In the genomic region with DNA sequence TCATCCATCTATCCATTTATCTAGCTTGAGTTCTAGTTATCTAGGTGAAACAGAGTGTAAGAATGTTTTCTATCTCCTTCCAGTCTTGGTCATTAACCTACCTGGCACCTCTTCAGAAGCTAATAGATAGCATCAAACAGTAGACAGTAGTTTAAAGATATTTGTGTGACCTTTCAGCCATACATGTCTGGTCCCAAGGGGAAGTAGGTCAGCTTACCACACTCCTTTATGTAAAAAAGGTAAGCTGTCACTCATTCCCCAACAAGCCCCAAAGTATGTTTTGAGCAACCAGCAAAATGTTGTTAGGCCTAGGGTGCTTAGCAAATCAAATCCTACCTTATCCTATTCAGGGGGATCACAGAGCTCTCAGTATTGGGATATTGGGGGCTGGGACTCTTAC, we compare ENCODE assay signal across 28 cellular contexts. TPM values are rescaled to one million over a fixed set of nuclear protein-coding genes. Genes with fewer than 3 reads are reported as not detected.
A peak's percentile ranks its signal among the peaks of the same experiment; 100 is the strongest.
DNase-seq lines count a peak whose midpoint lies in the region; ATAC-seq and TF ChIP-seq lines count a peak whose summit lies in the region.
"Had no signal": no experiment of that assay in that cellular context is flagged by ENCODE, and none has a peak within 500 bp of the region (broad histone marks: within the 10 kb centered on the region; RNA-seq: fewer than 3 reads in every experiment).

No MANE protein-coding gene starts in this region.

- H3K27ac ChIP-seq in IMR-90 (ENCODE audit: insufficient read depth, low read length) = no peak overlapping the region
- peak overlapping the region; percentile 69 for H3K27ac ChIP-seq in foreskin keratinocyte
- H3K27ac ChIP-seq: 22Rv1, BLaER1 had no signal

- H3K9me1 ChIP-seq in IMR-90 (ENCODE audit: insufficient read depth, low read length) = no peaks in the 10 kb centered on the region

- H3K4me3 Mint-ChIP-seq in stimulated activated memory B cell treated with anti-CD40 and anti-IgM and Interleukin-4, amounts not matched to agents 10 μg/mL and 1 μg/mL and 100 μg/mL, for 72 hours = no peak overlapping the region
- H3K4me3 Mint-ChIP-seq: CD14-positive monocyte; CD4-positive, alpha-beta memory T cell; CD4-positive, CD25-positive, alpha-beta regulatory T cell; CD8-positive, alpha-beta memory T cell had no signal

- H3K36me3 ChIP-seq in IMR-90 (ENCODE audit: control insufficient read depth, insufficient read depth, low read length) = no peaks in the 10 kb centered on the region
- H3K36me3 ChIP-seq: BE2C, BLaER1 had no signal

- peak overlapping the region; percentile 24; the same call in 1 of the 2 replicates for H3K18ac ChIP-seq in IMR-90 (ENCODE audit: low read depth, low read length)

- intact Hi-C loops in IMR-90 (cut with micrococcal nuclease) = no loop called here

- no peak for TF ChIP-seq POLR2A in IMR-90 (IDR thresholded peaks at IDR 0.05; ENCODE audit: low read depth, low read length)

- no peak overlapping the region for H3K23ac ChIP-seq in IMR-90 (ENCODE audit: low read depth, low read length)

- H3K79me1 ChIP-seq in IMR-90 (ENCODE audit: low read depth in 1 of 2, low read length in 2 of 2) = no peaks in the 10 kb centered on the region

- H4K5ac ChIP-seq in IMR-90 (ENCODE audit: low read depth, low read length) = peak overlapping the region; percentile 54; the same call in 1 of the 2 replicates

- no peak overlapping the region for H3K4ac ChIP-seq in IMR-90 (ENCODE audit: low read depth, low read length)

- H2BK5ac ChIP-seq in IMR-90 (ENCODE audit: low read depth, low read length, poor library complexity, severe bottlenecking) = peak overlapping the region; percentile 57

- H4K8ac ChIP-seq in IMR-90 (ENCODE audit: low read depth in 2 of 2, low read length in 2 of 2) = no peak overlapping the region

- no peak overlapping the region for H2AK5ac ChIP-seq in IMR-90 (ENCODE audit: low read depth, low read length)

- no TSS peak for BruUV-seq in IMR-90 (replicated peaks; lab: Mats Ljungman, UMichigan)

- no peak overlapping the region for H3K4me3 ChIP-seq in IMR-90 (ENCODE audit: insufficient read depth, low read depth, low read length)
- H3K4me3 ChIP-seq: BLaER1, GM12878 had no signal

- no peaks in the 10 kb centered on the region for H4K20me1 ChIP-seq in IMR-90 (ENCODE audit: insufficient read depth, low read length)
- H4K20me1 ChIP-seq: BLaER1 had no signal

- no peak for ATAC-seq in IMR-90 (ENCODE audit: low read depth)
- ATAC-seq in foreskin keratinocyte = no peak
- ATAC-seq in stimulated activated memory B cell treated with anti-CD40 and anti-IgM and Interleukin-4, amounts not matched to agents 10 μg/mL and 1 μg/mL and 100 μg/mL, for 72 hours = peak; percentile 40
- ATAC-seq: GM12878 had no signal

- POLR2A ChIA-PET in IMR-90 (lab: Charles Lee; ENCODE audit: unreplicated experiment) = no interaction called here

- no peak overlapping the region for H3K9ac ChIP-seq in IMR-90 (ENCODE audit: low read depth, low read length)
- H3K9ac ChIP-seq: BLaER1 had no signal

- H3K27ac Mint-ChIP-seq in stimulated activated memory B cell treated with anti-CD40 and anti-IgM and Interleukin-4, amounts not matched to agents 10 μg/mL and 1 μg/mL and 100 μg/mL, for 72 hours = no peak overlapping the region
- H3K27ac Mint-ChIP-seq: CD14-positive monocyte; CD4-positive, CD25-positive, alpha-beta regulatory T cell had no signal

- no peak for TF ChIP-seq CTCF in IMR-90 (conservative IDR thresholded peaks at IDR 0.05; ENCODE audit: low read depth, low read length)
- no peak for TF ChIP-seq CTCF in foreskin keratinocyte (conservative IDR thresholded peaks at IDR 0.05)
- TF ChIP-seq CTCF in GM13977 (IDR thresholded peaks at IDR 0.05; ENCODE audit: extremely low read depth, insufficient read depth, missing control alignments) = no peak

- no peaks in the 10 kb centered on the region for H3K27me3 ChIP-seq in IMR-90 (ENCODE audit: control insufficient read depth, insufficient read depth, low read length)
- H3K27me3 ChIP-seq in foreskin keratinocyte = no peaks in the 10 kb centered on the region
- H3K27me3 ChIP-seq: BE2C, BLaER1 had no signal

- DNase-seq in IMR-90 (no peak), foreskin keratinocyte (no peak), GM13977 (ENCODE audit: low spot score) (no peak), NCI-H1694 (lab: John Stamatoyannopoulos, UW) (no peak), 8988T (no peak)
- DNase-seq: ACHN; BE2C; C1 segment of cervical spinal cord; CD4-positive, alpha-beta memory T cell; CD4-positive, CD25-positive, alpha-beta regulatory T cell; CD8-positive, alpha-beta memory T cell; COR-L47; DMS 273 treated with DMSO at 0.1 percent for 48 hours; DMS153; DMS53; DMS79; DND-41; EL; GDM1 had no signal

- H3K4me1 ChIP-seq in IMR-90 (ENCODE audit: control insufficient read depth, insufficient read depth, low read length) (peaks cover 8% of the 10 kb centered on the region; the same call in 1 of the 2 replicates), foreskin keratinocyte (peaks cover 14% of the 10 kb centered on the region)
- H3K4me1 ChIP-seq: BE2C, BLaER1 had no signal

- CTCF ChIA-PET in IMR-90 (lab: Yijun Ruan, JAX) = no interaction called here

- peaks cover 21% of the 10 kb centered on the region for H3K27me3 Mint-ChIP-seq in stimulated activated memory B cell treated with anti-CD40 and anti-IgM and Interleukin-4, amounts not matched to agents 10 μg/mL and 1 μg/mL and 100 μg/mL, for 72 hours
- H3K27me3 Mint-ChIP-seq: CD4-positive, alpha-beta memory T cell had no signal

- H2BK20ac ChIP-seq in IMR-90 (ENCODE audit: low read depth, low read length) = peak overlapping the region; percentile 39

- H3K14ac ChIP-seq in IMR-90 (replicated peaks; ENCODE audit: low read depth, low read length) = no peak overlapping the region

- no peaks in the 10 kb centered on the region for H3K9me3 Mint-ChIP-seq in stimulated activated memory B cell treated with anti-CD40 and anti-IgM and Interleukin-4, amounts not matched to agents 10 μg/mL and 1 μg/mL and 100 μg/mL, for 72 hours
- H3K9me3 Mint-ChIP-seq: CD4-positive, alpha-beta memory T cell; CD4-positive, CD25-positive, alpha-beta regulatory T cell; CD8-positive, alpha-beta memory T cell had no signal

- H2AFZ ChIP-seq in IMR-90 (replicated peaks; ENCODE audit: low read length, poor library complexity) = no peak overlapping the region

- dilution Hi-C loops in IMR-90 (cut with HindIII; ENCODE audit: low sequenced_read_pairs, unreplicated experiment) = no loop called here

- no peak overlapping the region for H4K91ac ChIP-seq in IMR-90 (ENCODE audit: insufficient read depth, low read depth, low read length)

- no peak for TF ChIP-seq RAD21 in IMR-90 (IDR thresholded peaks at IDR 0.05; ENCODE audit: low read length)

- H3K36me3 Mint-ChIP-seq in stimulated activated memory B cell treated with anti-CD40 and anti-IgM and Interleukin-4, amounts not matched to agents 10 μg/mL and 1 μg/mL and 100 μg/mL, for 72 hours = no peaks in the 10 kb centered on the region
- H3K36me3 Mint-ChIP-seq: CD14-positive monocyte; CD4-positive, alpha-beta memory T cell; CD4-positive, CD25-positive, alpha-beta regulatory T cell had no signal

- no peak overlapping the region for H3K4me2 ChIP-seq in IMR-90 (ENCODE audit: low read depth, low read length)
- H3K4me2 ChIP-seq: BLaER1 had no signal

- H3K9me3 ChIP-seq in IMR-90 (ENCODE audit: control insufficient read depth, insufficient read depth, low read length) = no peaks in the 10 kb centered on the region
- H3K9me3 ChIP-seq: BE2C, BLaER1 had no signal

- in situ Hi-C loops in IMR-90 (cut with MboI; ENCODE audit: low sequenced_read_pairs) = no loop called here
- in situ Hi-C loops in GM13977 (cut with MboI; ENCODE audit: low pct_unique_long_range_greater_than_20kb, low sequenced_read_pairs, unreplicated experiment) = no loop called here

- H3K4me1 Mint-ChIP-seq in stimulated activated memory B cell treated with anti-CD40 and anti-IgM and Interleukin-4, amounts not matched to agents 10 μg/mL and 1 μg/mL and 100 μg/mL, for 72 hours = peaks cover 6% of the 10 kb centered on the region
- H3K4me1 Mint-ChIP-seq: CD14-positive monocyte had no signal

- no peak overlapping the region for H2BK120ac ChIP-seq in IMR-90 (ENCODE audit: low read depth, low read length)

- no peak overlapping the region for H3K56ac ChIP-seq in IMR-90 (ENCODE audit: extremely low read depth, insufficient read depth, low read length)

- no peak overlapping the region for H2AK9ac ChIP-seq in IMR-90 (replicated peaks; ENCODE audit: low read depth, low read length, poor library complexity)

- no peak overlapping the region for H2BK15ac ChIP-seq in IMR-90 (ENCODE audit: low read depth, low read length)

TF ChIP-seq in IMR-90, 13 proteins besides CTCF, POLR2A, EP300 and RAD21 (continues in another document):
- TF ChIP-seq MXI1 (IDR thresholded peaks at IDR 0.05; ENCODE audit: borderline replicate concordance, low read depth, low read length) = no peak

RNA-seq across cellular contexts. Expression of gene KRT33B, which starts 3.5 kb away (rescaled TPM):
- total RNA-seq in IMR-90 (2012; rRNA removed) = 0.18 and 0.28 TPM in 2 replicates
- 0.14 and 0.22 TPM in 2 replicates for polyA plus RNA-seq in IMR-90 (2012; rRNA removed)
- polyA plus RNA-seq in IMR-90 (2012; cell fraction: cytosol; rRNA removed) = 0.19 and 0.22 TPM in 2 replicates
- polyA plus RNA-seq in IMR-90 (2012; cell fraction: nucleus; rRNA removed; ENCODE audit: low replicate concordance) = 0.25 TPM in 1 of 2 replicates, not detected in the other
- total RNA-seq in foreskin keratinocyte = 0.31 and 0.60 TPM in 2 replicates
- 0.32 and 0.57 TPM in 2 replicates for polyA plus RNA-seq in foreskin keratinocyte
- total RNA-seq: A673; CD4-positive, alpha-beta memory T cell; CD4-positive, CD25-positive, alpha-beta regulatory T cell; CD8-positive, alpha-beta memory T cell; Daoy; G401; GM12878 had no signal
- polyA plus RNA-seq: AG04450; CD14-positive monocyte; CD4-positive, alpha-beta memory T cell; CD4-positive, CD25-positive, alpha-beta regulatory T cell; CD8-positive, alpha-beta memory T cell; GM12878 had no signal

RNA-seq across cellular contexts. Expression of gene KRT33A, which starts 15.4 kb away (rescaled TPM):
- total RNA-seq in IMR-90 (2012; rRNA removed) = not detected in 2 replicates
- polyA plus RNA-seq in IMR-90 (2012; rRNA removed) = not detected in 2 replicates
- polyA plus RNA-seq in IMR-90 (2012; cell fraction: cytosol; rRNA removed) = not detected in 2 replicates
- not detected in 2 replicates for polyA plus RNA-seq in IMR-90 (2012; cell fraction: nucleus; rRNA removed; ENCODE audit: low replicate concordance)
- not detected in 2 replicates for total RNA-seq in foreskin keratinocyte
- polyA plus RNA-seq in foreskin keratinocyte = not detected in 2 replicates
- total RNA-seq: A673; CD4-positive, alpha-beta memory T cell; CD4-positive, CD25-positive, alpha-beta regulatory T cell; CD8-positive, alpha-beta memory T cell; Daoy; G401; GM12878 had no signal
- polyA plus RNA-seq: AG04450; CD14-positive monocyte; CD4-positive, alpha-beta memory T cell; CD4-positive, CD25-positive, alpha-beta regulatory T cell; CD8-positive, alpha-beta memory T cell; GM12878 had no signal

RNA-seq across cellular contexts. Expression of gene KRT34, which starts 16.0 kb away (rescaled TPM):
- total RNA-seq in IMR-90 (2012; rRNA removed) = 3.6 and 3.9 TPM in 2 replicates
- 3.4 and 4.2 TPM in 2 replicates for polyA plus RNA-seq in IMR-90 (2012; rRNA removed)
- polyA plus RNA-seq in IMR-90 (2012; cell fraction: cytosol; rRNA removed) = 1.6 and 2.5 TPM in 2 replicates
- 1.4 and 3.1 TPM in 2 replicates for polyA plus RNA-seq in IMR-90 (2012; cell fraction: nucleus; rRNA removed; ENCODE audit: low replicate concordance)
- 11.8 and 20.8 TPM in 2 replicates for total RNA-seq in foreskin keratinocyte
- 12.5 and 21.0 TPM in 2 replicates for polyA plus RNA-seq in foreskin keratinocyte
- total RNA-seq: A673; CD4-positive, alpha-beta memory T cell; CD4-positive, CD25-positive, alpha-beta regulatory T cell; CD8-positive, alpha-beta memory T cell; G401; GM12878 had no signal
- polyA plus RNA-seq: CD14-positive monocyte; CD4-positive, alpha-beta memory T cell; CD4-positive, CD25-positive, alpha-beta regulatory T cell; CD8-positive, alpha-beta memory T cell; GM12878 had no signal

RNA-seq across cellular contexts. Expression of gene KRT31, which starts 31.3 kb away (rescaled TPM):
- total RNA-seq in IMR-90 (2012; rRNA removed) (not detected in 2 replicates), foreskin keratinocyte (5.3 and 27.0 TPM in 2 replicates)
- polyA plus RNA-seq in IMR-90 (2012; rRNA removed) (0.05 TPM in 1 of 2 replicates, not detected in the other), foreskin keratinocyte (8.3 and 39.4 TPM in 2 replicates)
- polyA plus RNA-seq in IMR-90 (2012; cell fraction: cytosol; rRNA removed) = not detected in 2 replicates
- polyA plus RNA-seq in IMR-90 (2012; cell fraction: nucleus; rRNA removed; ENCODE audit: low replicate concordance) = 0.07 and 0.08 TPM in 2 replicates
- total RNA-seq: A673; CD4-positive, alpha-beta memory T cell; CD4-positive, CD25-positive, alpha-beta regulatory T cell; CD8-positive, alpha-beta memory T cell; Daoy; G401; GM12878 had no signal
- polyA plus RNA-seq: AG04450; CD14-positive monocyte; CD4-positive, alpha-beta memory T cell; CD4-positive, CD25-positive, alpha-beta regulatory T cell; CD8-positive, alpha-beta memory T cell; GM12878 had no signal

RNA-seq across cellular contexts. Expression of gene KRTAP17-1, which starts 50.6 kb away (rescaled TPM):
- total RNA-seq in IMR-90 (2012; rRNA removed) (not detected in 2 replicates), foreskin keratinocyte (not detected in 2 replicates)
- polyA plus RNA-seq in IMR-90 (2012; rRNA removed) (not detected in 2 replicates), foreskin keratinocyte (not detected in 2 replicates)
- polyA plus RNA-seq in IMR-90 (2012; cell fraction: cytosol; rRNA removed) = not detected in 2 replicates
- polyA plus RNA-seq in IMR-90 (2012; cell fraction: nucleus; rRNA removed; ENCODE audit: low replicate concordance) = not detected in 2 replicates
- total RNA-seq: A673; CD4-positive, alpha-beta memory T cell; CD4-positive, CD25-positive, alpha-beta regulatory T cell; CD8-positive, alpha-beta memory T cell; Daoy; G401 had no signal
- polyA plus RNA-seq: AG04450; CD14-positive monocyte; CD4-positive, alpha-beta memory T cell; CD4-positive, CD25-positive, alpha-beta regulatory T cell; CD8-positive, alpha-beta memory T cell had no signal
